Comparison of ENCODE assay signal across 19 cellular contexts in genomic region chr1:106717561-106717960, GRCh38.
DNase-seq lines count a peak whose midpoint lies in the region; ATAC-seq, FAIRE-seq and TF ChIP-seq lines count a peak whose summit lies in the region.
"Had no signal": no experiment of that assay in that cellular context is flagged by ENCODE, and none has a peak within 500 bp of the region (broad histone marks: within the 10 kb centered on the region; RNA-seq: fewer than 3 reads in every experiment).

No MANE protein-coding gene starts in this region.

- H3K4me1 ChIP-seq in GM23338 (ENCODE audit: insufficient read depth) (no peaks in the 10 kb centered on the region), adipocyte (ENCODE audit: control insufficient read depth, insufficient read depth, low read length) (no peaks in the 10 kb centered on the region), neuronal stem cell (ENCODE audit: control insufficient read depth in 2 of 2, insufficient read depth in 1 of 2, low read depth in 1 of 2, low read length in 2 of 2) (no peaks in the 10 kb centered on the region), H9 (ENCODE audit: insufficient read depth, low read length) (no peaks in the 10 kb centered on the region)

- H3K27me3 ChIP-seq in GM23338 (ENCODE audit: insufficient read depth) (no peaks in the 10 kb centered on the region), adipocyte (replicated peaks; ENCODE audit: control insufficient read depth, insufficient read depth, low read length) (no peaks in the 10 kb centered on the region), neuronal stem cell (ENCODE audit: control insufficient read depth in 3 of 3, insufficient read depth in 3 of 3, low read depth in 1 of 3, low read length in 3 of 3) (no peaks in the 10 kb centered on the region), H9 (ENCODE audit: insufficient read depth, low read length) (no peaks in the 10 kb centered on the region)

- H3K23ac ChIP-seq in neuronal stem cell (ENCODE audit: low read depth, low read length, poor library complexity) = no peak overlapping the region
- no peak overlapping the region for H3K23ac ChIP-seq in H9 (ENCODE audit: insufficient read length, low read depth, low read length)

- no peak overlapping the region for H3K56ac ChIP-seq in H9 (ENCODE audit: insufficient read length, low read depth, low read length)

- H3K4me1 Mint-ChIP-seq in GM23338 (no peaks in the 10 kb centered on the region; the same call in 2 of the 3 replicates), H9 (no peaks in the 10 kb centered on the region)
- H3K4me1 Mint-ChIP-seq: B cell; CD8-positive, alpha-beta memory T cell had no signal

- no peak overlapping the region for H3K9ac ChIP-seq in adipocyte (ENCODE audit: low read length)
- H3K9ac ChIP-seq in neuronal stem cell (ENCODE audit: low read depth, low read length, poor library complexity) = no peak overlapping the region
- H3K9ac ChIP-seq in H9 (ENCODE audit: extremely low read depth, insufficient read length, low read length) = no peak overlapping the region

- H3F3A ChIP-seq in GM23338 (replicated peaks; ENCODE audit: low read depth) = no peaks in the 10 kb centered on the region

- WGBS in neuronal stem cell (ENCODE audit: extremely low coverage in 2 of 2, insufficient read length in 2 of 2, insufficient replicate concordance in 1 of 2), 2 donors = no CpG with 5 or more reads among the region's 6 CpGs
- WGBS in H9 (ENCODE audit: extremely low coverage, insufficient read length, low lambda C conversion rate) = no CpG with 5 or more reads among the region's 6 CpGs

- no peak overlapping the region for H4K8ac ChIP-seq in neuronal stem cell (ENCODE audit: low read depth, low read length)
- H4K8ac ChIP-seq in H9 (replicated peaks; ENCODE audit: insufficient read length, low read depth, low read length) = no peak overlapping the region

- H3K9me3 ChIP-seq in adipocyte (ENCODE audit: control insufficient read depth, low read length) (no peaks in the 10 kb centered on the region), neuronal stem cell (replicated peaks in 1 of 2; ENCODE audit: control insufficient read depth in 2 of 2, insufficient read depth in 1 of 2, low read depth in 1 of 2, low read length in 2 of 2) (no peaks in the 10 kb centered on the region), H9 (ENCODE audit: control insufficient read depth, low read depth, low read length) (no peaks in the 10 kb centered on the region)

- H2AK5ac ChIP-seq in neuronal stem cell (ENCODE audit: low read depth, low read length) = no peak overlapping the region
- H2AK5ac ChIP-seq in H9 (ENCODE audit: insufficient read length, low read length) = no peak overlapping the region

- H3K9me3 Mint-ChIP-seq in GM23338 = no peaks in the 10 kb centered on the region
- 0 out of 5 replicates have a peak, but pooled peaks cover 0 to 3% of the 10 kb centered on the region in 2 experiments for H3K9me3 Mint-ChIP-seq in H9

- no peak for FAIRE-seq in D721Med (lab: Jason Lieb, UNC)
- FAIRE-seq: A204.1, HTR-8/SVneo had no signal

- ATAC-seq in GM23338 = peak; percentile 45
- ATAC-seq: PC-3 had no signal

- H3K27me3 Mint-ChIP-seq in GM23338 (ENCODE audit: insufficient read depth, low read depth, poor library complexity) (no peaks in the 10 kb centered on the region), H9 (ENCODE audit: low read depth) (no peaks in the 10 kb centered on the region)
- H3K27me3 Mint-ChIP-seq: B cell; CD8-positive, alpha-beta memory T cell had no signal

- H4K91ac ChIP-seq in neuronal stem cell (ENCODE audit: low read depth, low read length, poor library complexity) = no peak overlapping the region
- no peak overlapping the region for H4K91ac ChIP-seq in H9 (ENCODE audit: insufficient read length, low read depth, low read length)

- H4K5ac ChIP-seq in H9 (ENCODE audit: insufficient read length, low read depth, low read length) = no peak overlapping the region

- TF ChIP-seq CTCF in AG10803 (conservative IDR thresholded peaks at IDR 0.05; ENCODE audit: low read length) = no peak
- TF ChIP-seq CTCF in GM23338 (conservative IDR thresholded peaks at IDR 0.05; ENCODE audit: low read depth in 2 of 2) = no peak
- no peak for TF ChIP-seq CTCF in H9 (conservative IDR thresholded peaks at IDR 0.05)
- no peak for TF ChIP-seq CTCF in D721Med (IDR thresholded peaks at IDR 0.05; ENCODE audit: insufficient read depth, missing control alignments)

- H3K4me3 Mint-ChIP-seq in GM23338 (no peak overlapping the region), H9 (no peak overlapping the region)
- H3K4me3 Mint-ChIP-seq: B cell; CD8-positive, alpha-beta memory T cell had no signal

- no peaks in the 10 kb centered on the region for H3K79me1 ChIP-seq in neuronal stem cell (ENCODE audit: low read depth, low read length)
- no peaks in the 10 kb centered on the region for H3K79me1 ChIP-seq in H9 (ENCODE audit: insufficient read depth, low read depth, low read length, poor library complexity, severe bottlenecking)

- no peak overlapping the region for H2BK120ac ChIP-seq in neuronal stem cell (ENCODE audit: low read depth, low read length)
- H2BK120ac ChIP-seq in H9 (ENCODE audit: low read depth, low read length, poor library complexity, severe bottlenecking) = no peak overlapping the region

- no peak overlapping the region for H3K18ac ChIP-seq in neuronal stem cell (ENCODE audit: low read length)
- H3K18ac ChIP-seq in H9 (ENCODE audit: insufficient read length, low read depth, low read length) = no peak overlapping the region

- H3K4ac ChIP-seq in neuronal stem cell (ENCODE audit: low read length) (no peak overlapping the region), H9 (ENCODE audit: low read depth, low read length) (no peak overlapping the region)

- H3K9me2 ChIP-seq in GM23338 (ENCODE audit: insufficient read depth) = no peaks in the 10 kb centered on the region

- no peak overlapping the region for H3K27ac Mint-ChIP-seq in GM23338
- no peak overlapping the region for H3K27ac Mint-ChIP-seq in H9
- H3K27ac Mint-ChIP-seq: B cell; CD8-positive, alpha-beta memory T cell had no signal

- no peak overlapping the region for H2BK12ac ChIP-seq in neuronal stem cell (ENCODE audit: low read length)
- no peak overlapping the region for H2BK12ac ChIP-seq in H9 (ENCODE audit: insufficient read length, low read depth, low read length)

- no peaks in the 10 kb centered on the region for H3K79me2 ChIP-seq in GM23338 (replicated peaks; ENCODE audit: insufficient read depth)
- no peaks in the 10 kb centered on the region for H3K79me2 ChIP-seq in H9 (ENCODE audit: insufficient read depth, low read length)

- H2BK5ac ChIP-seq in neuronal stem cell (ENCODE audit: low read length) = no peak overlapping the region
- no peak overlapping the region for H2BK5ac ChIP-seq in H9 (ENCODE audit: insufficient read length, low read length)

- H3K36me3 Mint-ChIP-seq in GM23338 (ENCODE audit: low read depth) = no peaks in the 10 kb centered on the region
- H3K36me3 Mint-ChIP-seq in H9 (ENCODE audit: insufficient read depth in 1 of 3, low read depth in 3 of 3) = no peaks in the 10 kb centered on the region; a peak in 1 of 7 replicates
- H3K36me3 Mint-ChIP-seq: CD8-positive, alpha-beta memory T cell had no signal

- no peak overlapping the region for H2BK15ac ChIP-seq in neuronal stem cell (ENCODE audit: low read length)
- H2BK15ac ChIP-seq in H9 (ENCODE audit: low read depth, low read length) = no peak overlapping the region

- H2AFZ ChIP-seq in GM23338 (0 out of 2 replicates have a peak overlapping the region, but pooled peaks have one; percentile 88), neuronal stem cell (ENCODE audit: low read length) (peak overlapping the region; percentile 40), H9 (ENCODE audit: low read length) (no peak overlapping the region)

- no peak overlapping the region for H3T11ph ChIP-seq in H9 (ENCODE audit: low read length)

- H3K4me3 ChIP-seq in AG10803 (ENCODE audit: low read length) (no peak overlapping the region), GM23338 (no peak overlapping the region), adipocyte (ENCODE audit: low read length) (no peak overlapping the region), neuronal stem cell (ENCODE audit: low read length in 2 of 2) (no peak overlapping the region)

- H3K36me3 ChIP-seq in GM23338 (ENCODE audit: insufficient read depth) = no peaks in the 10 kb centered on the region
- no peaks in the 10 kb centered on the region for H3K36me3 ChIP-seq in adipocyte (ENCODE audit: control insufficient read depth, insufficient read depth, low read length, severe bottlenecking)
- H3K36me3 ChIP-seq in neuronal stem cell (replicated peaks in 1 of 2; ENCODE audit: control insufficient read depth in 2 of 2, insufficient read depth in 2 of 2, low read length in 2 of 2) = no peaks in the 10 kb centered on the region

- H3K27ac ChIP-seq in GM23338 (ENCODE audit: low read depth) (no peak overlapping the region), neuronal stem cell (replicated peaks; ENCODE audit: low read length) (no peak overlapping the region), H9 (ENCODE audit: insufficient read length, low read depth, low read length) (no peak overlapping the region)

- H4K20me1 ChIP-seq in GM23338 (replicated peaks; ENCODE audit: insufficient read depth) (no peaks in the 10 kb centered on the region), H9 (ENCODE audit: control insufficient read depth, insufficient read depth, insufficient read length) (no peaks in the 10 kb centered on the region)

- H3K14ac ChIP-seq in neuronal stem cell (ENCODE audit: low read length) (no peak overlapping the region), H9 (ENCODE audit: insufficient read depth, low read length) (no peak overlapping the region)

- H2BK20ac ChIP-seq in H9 (ENCODE audit: low read depth, low read length, poor library complexity, severe bottlenecking) = no peak overlapping the region

- H3K23me2 ChIP-seq in H9 (ENCODE audit: insufficient read length, low read depth, low read length, poor library complexity, severe bottlenecking) = no peaks in the 10 kb centered on the region

- H3K4me2 ChIP-seq in GM23338 = no peak overlapping the region
- no peak overlapping the region for H3K4me2 ChIP-seq in neuronal stem cell (ENCODE audit: insufficient read depth, low read length, poor library complexity, severe bottlenecking)
- no peak overlapping the region for H3K4me2 ChIP-seq in H9 (ENCODE audit: insufficient read depth, insufficient read length, low read length)

- DNase-seq in AG10803 (ENCODE audit: low read depth) (peak; percentile 17), GM23338 (ENCODE audit: low spot score) (no peak), adipocyte (ENCODE audit: low read depth) (peak; percentile 51), neuronal stem cell (ENCODE audit: low spot score) (no peak), AML-193 (lab: John Stamatoyannopoulos, UW) (no peak), H9 (no peak), medulla oblongata (ENCODE audit: extremely low spot score) (no peak), D721Med (ENCODE audit: insufficient read length, low spot score) (no peak)
- DNase-seq: CD8-positive, alpha-beta memory T cell; EL; NCI-H1048; NCI-H1694; NCI-H2107; NCI-H226; NCI-H69; PC-3 had no signal

Comparison
In these comparisons a context has a peak if more than half of its experiments do, and no peak if none do; other contexts are left out.
1. DNase-seq: peak in AG10803 (single experiment) and adipocyte (single experiment); none in GM23338 (single experiment), neuronal stem cell (single experiment), AML-193 (0 of 2), H9 (single experiment), medulla oblongata (single experiment) and D721Med (single experiment).